13 cellular contexts compared by ENCODE assay signal in genomic region chr21:31220567-31220966, GRCh38.
A peak's percentile ranks its signal among the peaks of the same experiment; 100 is the strongest.
DNase-seq lines count a peak whose midpoint lies in the region; ATAC-seq and TF ChIP-seq lines count a peak whose summit lies in the region.
"Had no signal": no experiment of that assay in that cellular context is flagged by ENCODE, and none has a peak within 500 bp of the region (broad histone marks: within the 10 kb centered on the region; RNA-seq: fewer than 3 reads in every experiment).

No MANE protein-coding gene starts in this region.

- H3K9me3 ChIP-seq in right cardiac atrium (ENCODE audit: control insufficient read depth, low read length), result no peaks in the 10 kb centered on the region
- H3K9me3 ChIP-seq: ascending aorta, esophagus muscularis mucosa had no signal

- intact Hi-C loops in Right ventricle myocardium superior (cut with DNase I) (no loop called here), cardiac septum (cut with DNase I) (no loop called here), right cardiac atrium (cut with DNase I) (no loop called here)
- intact Hi-C loops in activated T-helper 2 cell treated with anti-CD3 and anti-CD28 coated beads, Interferon-gamma antibody, Interleukin-2, Interleukin-4, amounts not matched to agents 10 μg/mL and 5 μg/mL and 100 μg/mL, durations not matched to agents 14 hours and 24 hours and 36 hours (cut with micrococcal nuclease), result no loop called here

- no peaks in the 10 kb centered on the region for H3K4me1 ChIP-seq in right cardiac atrium (ENCODE audit: control insufficient read depth, insufficient read depth, low read length)
- H3K4me1 ChIP-seq: ascending aorta had no signal

- H3K9me3 Mint-ChIP-seq in WTC11, result no peaks in the 10 kb centered on the region
- H3K9me3 Mint-ChIP-seq in type B pancreatic cell, result no peaks in the 10 kb centered on the region
- no peaks in the 10 kb centered on the region for H3K9me3 Mint-ChIP-seq in activated T-helper 2 cell treated with anti-CD3 and anti-CD28 coated beads, Interferon-gamma antibody, Interleukin-2, Interleukin-4, amounts not matched to agents 10 μg/mL and 5 μg/mL and 100 μg/mL, durations not matched to agents 14 hours and 24 hours and 36 hours
- H3K9me3 Mint-ChIP-seq: memory B cell had no signal

- H3K4me3 ChIP-seq in right cardiac atrium (ENCODE audit: low read length), result no peak overlapping the region
- H3K4me3 ChIP-seq: ascending aorta, esophagus muscularis mucosa, skin epidermis had no signal

- WGBS in right cardiac atrium, result 48% methylated on average over 1 of the region's 1 CpG

- POLR2A ChIA-PET in WTC11 (lab: Charles Lee), result interaction anchor here (1.0 kb wide), 1 partner anchor 113 kb away, joined by 3 read pairs; no protein-coding TSS in a partner anchor

- peak; percentile 70 for ATAC-seq in Right ventricle myocardium superior (ENCODE audit: poor library complexity)
- ATAC-seq in WTC11, result no peak
- ATAC-seq in right cardiac atrium, result peak; percentile 63 to 69

- TF ChIP-seq CTCF in WTC11 (IDR thresholded peaks at IDR 0.05) (no peak), type B pancreatic cell (conservative IDR thresholded peaks at IDR 0.05) (no peak)

- H3K27ac ChIP-seq in right cardiac atrium (ENCODE audit: low read length), result no peak overlapping the region
- H3K27ac ChIP-seq: ascending aorta, esophagus muscularis mucosa had no signal

- CTCF ChIA-PET in WTC11 (lab: Charles Lee), result no interaction called here

- no peak for DNase-seq in Right ventricle myocardium superior
- no peak for DNase-seq in cardiac septum (ENCODE audit: low spot score)
- DNase-seq in WTC11 (ENCODE audit: low spot score), result no peak
- no peak for DNase-seq in right cardiac atrium
- no peak for DNase-seq in type B pancreatic cell (ENCODE audit: extremely low spot score, unreplicated experiment)
- no peak for DNase-seq in activated T-helper 2 cell treated with anti-CD3 and anti-CD28 coated beads, Interferon-gamma antibody, Interleukin-2, Interleukin-4, amounts not matched to agents 10 μg/mL and 5 μg/mL and 100 μg/mL, durations not matched to agents 14 hours and 24 hours and 36 hours (ENCODE audit: low spot score)
- DNase-seq in G401 (ENCODE audit: low spot score), result no peak
- DNase-seq in stimulated activated CD8-positive, alpha-beta memory T cell treated with anti-CD3 and anti-CD28 coated beads, Interleukin-4, amount 100 ng/mL, for 48 hours, result no peak
- DNase-seq: ACHN had no signal

- H3K27me3 Mint-ChIP-seq in WTC11 (ENCODE audit: low read depth) (no peaks in the 10 kb centered on the region), type B pancreatic cell (no peaks in the 10 kb centered on the region)
- no peaks in the 10 kb centered on the region for H3K27me3 Mint-ChIP-seq in activated T-helper 2 cell treated with anti-CD3 and anti-CD28 coated beads, Interferon-gamma antibody, Interleukin-2, Interleukin-4, amounts not matched to agents 10 μg/mL and 5 μg/mL and 100 μg/mL, durations not matched to agents 14 hours and 24 hours and 36 hours (ENCODE audit: low read depth)
- H3K27me3 Mint-ChIP-seq: memory B cell had no signal

- no peaks in the 10 kb centered on the region for H3K27me3 ChIP-seq in right cardiac atrium (ENCODE audit: control insufficient read depth, insufficient read depth)
- H3K27me3 ChIP-seq: ascending aorta had no signal

- H3K4me1 Mint-ChIP-seq in WTC11 (peaks cover 16% of the 10 kb centered on the region), type B pancreatic cell (ENCODE audit: unreplicated experiment) (peaks cover 26% of the 10 kb centered on the region)
- H3K4me1 Mint-ChIP-seq in activated T-helper 2 cell treated with anti-CD3 and anti-CD28 coated beads, Interferon-gamma antibody, Interleukin-2, Interleukin-4, amounts not matched to agents 10 μg/mL and 5 μg/mL and 100 μg/mL, durations not matched to agents 14 hours and 24 hours and 36 hours (ENCODE audit: low read depth), result peaks cover 9% of the 10 kb centered on the region
- H3K4me1 Mint-ChIP-seq: memory B cell had no signal

- H3K4me3 Mint-ChIP-seq in WTC11, result no peak overlapping the region
- H3K4me3 Mint-ChIP-seq in type B pancreatic cell, result peak overlapping the region; percentile 4
- no peak overlapping the region for H3K4me3 Mint-ChIP-seq in activated T-helper 2 cell treated with anti-CD3 and anti-CD28 coated beads, Interferon-gamma antibody, Interleukin-2, Interleukin-4, amounts not matched to agents 10 μg/mL and 5 μg/mL and 100 μg/mL, durations not matched to agents 14 hours and 24 hours and 36 hours (ENCODE audit: low read depth)
- H3K4me3 Mint-ChIP-seq: memory B cell had no signal

- H3K27ac Mint-ChIP-seq in WTC11 (0 out of 2 replicates have a peak overlapping the region, but pooled peaks have one; percentile 24), type B pancreatic cell (peak overlapping the region; percentile 54)
- no peak overlapping the region for H3K27ac Mint-ChIP-seq in activated T-helper 2 cell treated with anti-CD3 and anti-CD28 coated beads, Interferon-gamma antibody, Interleukin-2, Interleukin-4, amounts not matched to agents 10 μg/mL and 5 μg/mL and 100 μg/mL, durations not matched to agents 14 hours and 24 hours and 36 hours
- H3K27ac Mint-ChIP-seq: memory B cell had no signal

- in situ Hi-C loops in G401 (cut with HindIII; ENCODE audit: low sequenced_read_pairs), result no loop called here

- 0 out of 2 replicates have a peak, but pooled peaks cover 2% of the 10 kb centered on the region for H3K36me3 Mint-ChIP-seq in WTC11
- peaks cover 27% of the 10 kb centered on the region for H3K36me3 Mint-ChIP-seq in type B pancreatic cell
- H3K36me3 Mint-ChIP-seq in activated T-helper 2 cell treated with anti-CD3 and anti-CD28 coated beads, Interferon-gamma antibody, Interleukin-2, Interleukin-4, amounts not matched to agents 10 μg/mL and 5 μg/mL and 100 μg/mL, durations not matched to agents 14 hours and 24 hours and 36 hours (ENCODE audit: low read depth), result no peaks in the 10 kb centered on the region
- H3K36me3 Mint-ChIP-seq: memory B cell had no signal

TF ChIP-seq in WTC11, 78 proteins besides CTCF, POLR2A, EP300 and RAD21 (continues in another document):
- TF ChIP-seq AFF4 (CRISPR knock-in tag; IDR thresholded peaks at IDR 0.05; ENCODE audit: borderline replicate concordance), result no peak
- TF ChIP-seq E2F4 (CRISPR knock-in tag; IDR thresholded peaks at IDR 0.05; ENCODE audit: borderline replicate concordance, low read depth), result no peak
- no peak for TF ChIP-seq SMAD4 (CRISPR knock-in tag; IDR thresholded peaks at IDR 0.05)
- TF ChIP-seq PREB (CRISPR knock-in tag; IDR thresholded peaks at IDR 0.05; ENCODE audit: borderline replicate concordance), result no peak
- TF ChIP-seq TCF7 (CRISPR knock-in tag; IDR thresholded peaks at IDR 0.05; ENCODE audit: low read depth), result no peak
- TF ChIP-seq USF2 (CRISPR knock-in tag; IDR thresholded peaks at IDR 0.05), result no peak
- TF ChIP-seq MXD4 (CRISPR knock-in tag; IDR thresholded peaks at IDR 0.05; ENCODE audit: borderline replicate concordance), result no peak
